25 cellular contexts compared by ENCODE assay signal in genomic region chr10:98576096-98576495, GRCh38.
"Had no signal": no experiment of that assay in that cellular context is flagged by ENCODE, and none has a peak within 500 bp of the region (broad histone marks: within the 10 kb centered on the region; RNA-seq: fewer than 3 reads in every experiment).

No MANE protein-coding gene starts in this region.

- H3K9me3 ChIP-seq: colonic mucosa, esophagus squamous epithelium, gastrocnemius medialis, heart right ventricle, left lung, lower lobe of right lung had no signal

- H3K4me1 ChIP-seq: colonic mucosa, esophagus squamous epithelium, gastrocnemius medialis, heart right ventricle, left lung, lower lobe of right lung had no signal

- H3K4me3 ChIP-seq: colonic mucosa, esophagus squamous epithelium, gastrocnemius medialis, heart right ventricle, left lung, lower lobe of right lung had no signal

- H3K9me3 Mint-ChIP-seq: dendritic cell treated with granulocyte-macrophage colony-stimulating factor and Interleukin-4, amounts not matched to agents 40 ng/mL and 50 ng/mL, for 4 days; effector memory CD8-positive, alpha-beta T cell; endodermal cell; immature natural killer cell had no signal

- H3K36me3 ChIP-seq: colonic mucosa, esophagus squamous epithelium, gastrocnemius medialis, heart right ventricle, left lung, lower lobe of right lung had no signal

- H3K36me3 Mint-ChIP-seq: immature natural killer cell had no signal

- H3K27ac Mint-ChIP-seq: dendritic cell treated with granulocyte-macrophage colony-stimulating factor and Interleukin-4, amounts not matched to agents 40 ng/mL and 50 ng/mL, for 4 days; effector memory CD8-positive, alpha-beta T cell; endodermal cell; immature natural killer cell had no signal

- H3K4me3 Mint-ChIP-seq: dendritic cell treated with granulocyte-macrophage colony-stimulating factor and Interleukin-4, amounts not matched to agents 40 ng/mL and 50 ng/mL, for 4 days; effector memory CD8-positive, alpha-beta T cell; endodermal cell; immature natural killer cell had no signal

- H3K4me1 Mint-ChIP-seq: immature natural killer cell had no signal

- H3K27me3 ChIP-seq: colonic mucosa, esophagus squamous epithelium, gastrocnemius medialis, left lung had no signal

- DNase-seq: colonic mucosa; cortex of kidney; effector CD8-positive, alpha-beta T cell; effector memory CD8-positive, alpha-beta T cell; endodermal cell; erythroblast; esophagus squamous epithelium; foreskin fibroblast; foreskin melanocyte; gastrocnemius medialis; glutamatergic neuron; heart right ventricle; hippocampal formation; immature natural killer cell; islet precursor cell; kidney; kidney glomerular epithelial cell; left lung; left ventricle myocardium superior; lower lobe of right lung; mesendoderm; midbrain had no signal

- ATAC-seq: effector memory CD8-positive, alpha-beta T cell; esophagus mucosa; gastrocnemius medialis; heart right ventricle; left lung; left ventricle myocardium superior; lower lobe of right lung had no signal

- H3K27ac ChIP-seq: colonic mucosa, epithelial cell of prostate, esophagus squamous epithelium, gastrocnemius medialis, heart right ventricle, left lung, lower lobe of right lung had no signal
